In genomic region chr1:24745711-24746582, GRCh38 we compare ENCODE assay signal across 1 cellular context.
A peak's percentile ranks its signal among the peaks of the same experiment; 100 is the strongest.
TF ChIP-seq lines count a peak whose summit lies in the region.

No MANE protein-coding gene starts in this region.

TF ChIP-seq in HepG2, 621 proteins besides CTCF, POLR2A, EP300 and RAD21 (continued from another document):
- TF ChIP-seq ZNF232 (CRISPR knock-in tag; IDR thresholded peaks at IDR 0.05; ENCODE audit: borderline replicate concordance) (0 out of 2 replicates have a peak, but pooled peaks have one; percentile 8), ZNF235 (CRISPR knock-in tag; IDR thresholded peaks at IDR 0.05; ENCODE audit: borderline replicate concordance) (no peak), YEATS2 (CRISPR knock-in tag; IDR thresholded peaks at IDR 0.05; ENCODE audit: borderline replicate concordance) (no peak), KDM5A (IDR thresholded peaks at IDR 0.05; ENCODE audit: borderline replicate concordance, low read length) (peak; percentile 35; the same call in 1 of the 2 replicates), MLX (CRISPR knock-in tag; IDR thresholded peaks at IDR 0.05) (no peak), CEBPG (CRISPR knock-in tag; IDR thresholded peaks at IDR 0.05) (peak; percentile 89), CEBPB (IDR thresholded peaks at IDR 0.05; ENCODE audit: borderline replicate concordance, low read depth, low read length) (peak; percentile 88), MIXL1 (CRISPR knock-in tag; IDR thresholded peaks at IDR 0.05) (no peak), ZNF792 (CRISPR knock-in tag; IDR thresholded peaks at IDR 0.05) (0 out of 2 replicates have a peak, but pooled peaks have one; percentile 19), CBFB (CRISPR knock-in tag; IDR thresholded peaks at IDR 0.05) (no peak), NR0B2 (CRISPR knock-in tag; IDR thresholded peaks at IDR 0.05) (no peak), ZFY (CRISPR knock-in tag; IDR thresholded peaks at IDR 0.05) (peak; percentile 32; the same call in 1 of the 2 replicates), ATF7 (IDR thresholded peaks at IDR 0.05) (peak; percentile 44; the same call in 1 of the 2 replicates), ATF7 (CRISPR knock-in tag; IDR thresholded peaks at IDR 0.05) (no peak), AGO2 (optimal IDR thresholded peaks at IDR 0.05; ENCODE audit: low read depth, low read length) (peak; percentile 17), THAP11 (CRISPR knock-in tag; IDR thresholded peaks at IDR 0.05) (no peak), STAG1 (CRISPR knock-in tag; IDR thresholded peaks at IDR 0.05) (no peak), PITX1 (CRISPR knock-in tag; IDR thresholded peaks at IDR 0.05) (no peak), PAX8 (CRISPR knock-in tag; IDR thresholded peaks at IDR 0.05; ENCODE audit: borderline replicate concordance) (no peak), ZNF367 (CRISPR knock-in tag; IDR thresholded peaks at IDR 0.05; ENCODE audit: borderline replicate concordance) (no peak)
- TF ChIP-seq, protein P1, sequence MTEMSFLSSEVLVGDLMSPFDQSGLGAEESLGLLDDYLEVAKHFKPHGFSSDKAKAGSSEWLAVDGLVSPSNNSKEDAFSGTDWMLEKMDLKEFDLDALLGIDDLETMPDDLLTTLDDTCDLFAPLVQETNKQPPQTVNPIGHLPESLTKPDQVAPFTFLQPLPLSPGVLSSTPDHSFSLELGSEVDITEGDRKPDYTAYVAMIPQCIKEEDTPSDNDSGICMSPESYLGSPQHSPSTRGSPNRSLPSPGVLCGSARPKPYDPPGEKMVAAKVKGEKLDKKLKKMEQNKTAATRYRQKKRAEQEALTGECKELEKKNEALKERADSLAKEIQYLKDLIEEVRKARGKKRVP (CRISPR knock-in tag; IDR thresholded peaks at IDR 0.05), result peak; percentile 85 to 92
- TF ChIP-seq, protein P2, sequence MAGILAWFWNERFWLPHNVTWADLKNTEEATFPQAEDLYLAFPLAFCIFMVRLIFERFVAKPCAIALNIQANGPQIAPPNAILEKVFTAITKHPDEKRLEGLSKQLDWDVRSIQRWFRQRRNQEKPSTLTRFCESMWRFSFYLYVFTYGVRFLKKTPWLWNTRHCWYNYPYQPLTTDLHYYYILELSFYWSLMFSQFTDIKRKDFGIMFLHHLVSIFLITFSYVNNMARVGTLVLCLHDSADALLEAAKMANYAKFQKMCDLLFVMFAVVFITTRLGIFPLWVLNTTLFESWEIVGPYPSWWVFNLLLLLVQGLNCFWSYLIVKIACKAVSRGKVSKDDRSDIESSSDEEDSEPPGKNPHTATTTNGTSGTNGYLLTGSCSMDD (CRISPR knock-in tag; IDR thresholded peaks at IDR 0.05), result no peak
